Comparison of ENCODE assay signal across 1 cellular context in the genomic region with DNA sequence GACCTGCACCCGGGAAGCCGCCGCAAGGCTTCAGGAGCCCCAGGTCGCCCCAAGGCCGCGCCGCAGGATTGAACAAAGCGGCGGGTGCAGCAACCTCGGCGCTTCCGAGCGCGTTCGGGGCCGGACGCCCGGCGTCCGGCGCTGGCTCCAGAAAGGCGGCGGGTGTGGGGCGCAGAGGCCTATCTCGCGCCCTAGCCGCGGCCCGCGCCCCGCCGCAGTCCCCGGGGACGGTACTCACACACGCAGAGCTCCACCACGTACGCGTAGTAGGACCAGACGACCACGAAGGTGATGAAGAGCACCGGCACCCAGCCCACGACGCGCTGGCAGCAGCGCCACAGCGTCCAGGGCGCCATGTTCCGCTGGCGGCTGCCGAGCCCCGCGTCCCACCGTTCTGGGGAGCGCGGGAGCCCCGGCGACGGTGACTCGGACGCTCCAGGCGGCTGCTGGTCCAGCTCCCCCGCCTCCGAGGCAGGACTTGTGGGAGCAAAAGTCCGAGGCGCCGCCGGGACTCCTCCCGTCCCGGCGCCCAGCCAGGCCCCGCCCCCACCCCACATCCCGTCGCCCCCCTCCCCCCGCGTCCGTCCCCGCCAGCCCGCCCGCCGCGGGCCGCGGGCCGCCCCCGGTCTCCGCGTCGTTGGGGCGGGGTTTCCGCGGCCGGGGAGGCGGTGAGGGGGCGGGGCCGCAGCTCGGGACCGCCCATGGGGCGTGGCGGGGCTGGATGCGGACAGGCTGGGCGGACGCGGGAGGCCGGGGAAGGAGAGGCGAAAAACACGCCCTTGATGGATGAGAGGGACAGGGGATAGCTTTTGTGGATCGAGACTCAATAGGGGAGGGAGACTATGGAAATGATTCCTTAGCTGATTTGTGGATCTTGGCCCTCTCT.
TF ChIP-seq lines count a peak whose summit lies in the region.

A gene with protein sequence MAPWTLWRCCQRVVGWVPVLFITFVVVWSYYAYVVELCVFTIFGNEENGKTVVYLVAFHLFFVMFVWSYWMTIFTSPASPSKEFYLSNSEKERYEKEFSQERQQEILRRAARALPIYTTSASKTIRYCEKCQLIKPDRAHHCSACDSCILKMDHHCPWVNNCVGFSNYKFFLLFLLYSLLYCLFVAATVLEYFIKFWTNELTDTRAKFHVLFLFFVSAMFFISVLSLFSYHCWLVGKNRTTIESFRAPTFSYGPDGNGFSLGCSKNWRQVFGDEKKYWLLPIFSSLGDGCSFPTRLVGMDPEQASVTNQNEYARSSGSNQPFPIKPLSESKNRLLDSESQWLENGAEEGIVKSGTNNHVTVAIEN (minus strand): TSS at position 488 of the 886 bp plus-strand sequence. CDS start 132 bp downstream, at position 356.

TF ChIP-seq in HCT116, 20 proteins besides CTCF, POLR2A, EP300 and RAD21 (continued from another document):
- TF ChIP-seq, protein P1, sequence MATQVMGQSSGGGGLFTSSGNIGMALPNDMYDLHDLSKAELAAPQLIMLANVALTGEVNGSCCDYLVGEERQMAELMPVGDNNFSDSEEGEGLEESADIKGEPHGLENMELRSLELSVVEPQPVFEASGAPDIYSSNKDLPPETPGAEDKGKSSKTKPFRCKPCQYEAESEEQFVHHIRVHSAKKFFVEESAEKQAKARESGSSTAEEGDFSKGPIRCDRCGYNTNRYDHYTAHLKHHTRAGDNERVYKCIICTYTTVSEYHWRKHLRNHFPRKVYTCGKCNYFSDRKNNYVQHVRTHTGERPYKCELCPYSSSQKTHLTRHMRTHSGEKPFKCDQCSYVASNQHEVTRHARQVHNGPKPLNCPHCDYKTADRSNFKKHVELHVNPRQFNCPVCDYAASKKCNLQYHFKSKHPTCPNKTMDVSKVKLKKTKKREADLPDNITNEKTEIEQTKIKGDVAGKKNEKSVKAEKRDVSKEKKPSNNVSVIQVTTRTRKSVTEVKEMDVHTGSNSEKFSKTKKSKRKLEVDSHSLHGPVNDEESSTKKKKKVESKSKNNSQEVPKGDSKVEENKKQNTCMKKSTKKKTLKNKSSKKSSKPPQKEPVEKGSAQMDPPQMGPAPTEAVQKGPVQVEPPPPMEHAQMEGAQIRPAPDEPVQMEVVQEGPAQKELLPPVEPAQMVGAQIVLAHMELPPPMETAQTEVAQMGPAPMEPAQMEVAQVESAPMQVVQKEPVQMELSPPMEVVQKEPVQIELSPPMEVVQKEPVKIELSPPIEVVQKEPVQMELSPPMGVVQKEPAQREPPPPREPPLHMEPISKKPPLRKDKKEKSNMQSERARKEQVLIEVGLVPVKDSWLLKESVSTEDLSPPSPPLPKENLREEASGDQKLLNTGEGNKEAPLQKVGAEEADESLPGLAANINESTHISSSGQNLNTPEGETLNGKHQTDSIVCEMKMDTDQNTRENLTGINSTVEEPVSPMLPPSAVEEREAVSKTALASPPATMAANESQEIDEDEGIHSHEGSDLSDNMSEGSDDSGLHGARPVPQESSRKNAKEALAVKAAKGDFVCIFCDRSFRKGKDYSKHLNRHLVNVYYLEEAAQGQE (IDR thresholded peaks at IDR 0.05; ENCODE audit: low read depth): no peak
- TF ChIP-seq EGR1 (IDR thresholded peaks at IDR 0.05; ENCODE audit: low read depth): 0 out of 2 replicates have a peak, but pooled peaks have one; percentile 19
- TF ChIP-seq SRF (IDR thresholded peaks at IDR 0.05; ENCODE audit: low read depth): no peak
- no peak for TF ChIP-seq YY1 (IDR thresholded peaks at IDR 0.05; ENCODE audit: extremely low read depth, insufficient replicate concordance, low read depth, low read length)
- TF ChIP-seq MAX (IDR thresholded peaks at IDR 0.05): no peak
- peak; percentile 74 for TF ChIP-seq POLR2AphosphoS5 (IDR thresholded peaks at IDR 0.05; ENCODE audit: low read depth, low read length)
- no peak for TF ChIP-seq ELF1 (IDR thresholded peaks at IDR 0.05; ENCODE audit: borderline replicate concordance, low read depth)
- no peak for TF ChIP-seq ZNF274 (IDR thresholded peaks at IDR 0.05; ENCODE audit: low read depth, low read length)
- TF ChIP-seq EZH2 (IDR thresholded peaks at IDR 0.05): no peak
- TF ChIP-seq SP1 (IDR thresholded peaks at IDR 0.05; ENCODE audit: low read depth): no peak; the same call in 1 of the 2 replicates
- TF ChIP-seq TCF7L2 (IDR thresholded peaks at IDR 0.05; ENCODE audit: borderline replicate concordance, extremely low read depth, insufficient read depth, insufficient read length): no peak
- no peak; the same call in 1 of the 2 replicates for TF ChIP-seq SIN3A (IDR thresholded peaks at IDR 0.05; ENCODE audit: low read depth)
- TF ChIP-seq CBX3 (IDR thresholded peaks at IDR 0.05; ENCODE audit: low read depth): no peak
